Comparison of ENCODE assay signal across 3 cellular contexts in genomic region chr13:62210951-62211350, GRCh38.
TF ChIP-seq lines count a peak whose summit lies in the region.

No MANE protein-coding gene starts in this region.

TF ChIP-seq in HCT116, 20 proteins besides CTCF, POLR2A, EP300 and RAD21:
- TF ChIP-seq, protein P1, sequence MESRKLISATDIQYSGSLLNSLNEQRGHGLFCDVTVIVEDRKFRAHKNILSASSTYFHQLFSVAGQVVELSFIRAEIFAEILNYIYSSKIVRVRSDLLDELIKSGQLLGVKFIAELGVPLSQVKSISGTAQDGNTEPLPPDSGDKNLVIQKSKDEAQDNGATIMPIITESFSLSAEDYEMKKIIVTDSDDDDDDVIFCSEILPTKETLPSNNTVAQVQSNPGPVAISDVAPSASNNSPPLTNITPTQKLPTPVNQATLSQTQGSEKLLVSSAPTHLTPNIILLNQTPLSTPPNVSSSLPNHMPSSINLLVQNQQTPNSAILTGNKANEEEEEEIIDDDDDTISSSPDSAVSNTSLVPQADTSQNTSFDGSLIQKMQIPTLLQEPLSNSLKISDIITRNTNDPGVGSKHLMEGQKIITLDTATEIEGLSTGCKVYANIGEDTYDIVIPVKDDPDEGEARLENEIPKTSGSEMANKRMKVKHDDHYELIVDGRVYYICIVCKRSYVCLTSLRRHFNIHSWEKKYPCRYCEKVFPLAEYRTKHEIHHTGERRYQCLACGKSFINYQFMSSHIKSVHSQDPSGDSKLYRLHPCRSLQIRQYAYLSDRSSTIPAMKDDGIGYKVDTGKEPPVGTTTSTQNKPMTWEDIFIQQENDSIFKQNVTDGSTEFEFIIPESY (IDR thresholded peaks at IDR 0.05; ENCODE audit: extremely low read depth, insufficient replicate concordance, low read length) = no peak
- TF ChIP-seq CEBPB (IDR thresholded peaks at IDR 0.05; ENCODE audit: low read depth) (no peak), ATF3 (IDR thresholded peaks at IDR 0.05) (no peak)

TF ChIP-seq in SK-N-SH, 30 proteins besides CTCF, POLR2A, EP300 and RAD21:
- TF ChIP-seq TCF12 (IDR thresholded peaks at IDR 0.05) (no peak), CHD2 (IDR thresholded peaks at IDR 0.05; ENCODE audit: low read length, partially characterized antibody) (peak; percentile 35), JUND (IDR thresholded peaks at IDR 0.05) (no peak), GATA2 (CRISPR knock-in tag; IDR thresholded peaks at IDR 0.05) (peak; percentile 76), POLR2AphosphoS5 (IDR thresholded peaks at IDR 0.05; ENCODE audit: low read depth, low read length) (no peak), RXRA (IDR thresholded peaks at IDR 0.05; ENCODE audit: borderline replicate concordance, low read depth) (no peak), ELF1 (IDR thresholded peaks at IDR 0.05) (no peak), TAF1 (IDR thresholded peaks at IDR 0.05; ENCODE audit: borderline replicate concordance, low read depth, low read length) (no peak), NFIC (IDR thresholded peaks at IDR 0.05; ENCODE audit: borderline replicate concordance) (no peak), NRF1 (IDR thresholded peaks at IDR 0.05; ENCODE audit: low read depth, low read length) (no peak), GABPA (IDR thresholded peaks at IDR 0.05; ENCODE audit: low read depth) (no peak), YY1 (IDR thresholded peaks at IDR 0.05; ENCODE audit: low read depth) (no peak), RCOR1 (IDR thresholded peaks at IDR 0.05; ENCODE audit: low read length) (no peak), SMC3 (IDR thresholded peaks at IDR 0.05; ENCODE audit: low read depth, low read length) (no peak), SIN3A (IDR thresholded peaks at IDR 0.05; ENCODE audit: borderline replicate concordance, low read depth, low read length) (no peak)
- TF ChIP-seq, protein P2, sequence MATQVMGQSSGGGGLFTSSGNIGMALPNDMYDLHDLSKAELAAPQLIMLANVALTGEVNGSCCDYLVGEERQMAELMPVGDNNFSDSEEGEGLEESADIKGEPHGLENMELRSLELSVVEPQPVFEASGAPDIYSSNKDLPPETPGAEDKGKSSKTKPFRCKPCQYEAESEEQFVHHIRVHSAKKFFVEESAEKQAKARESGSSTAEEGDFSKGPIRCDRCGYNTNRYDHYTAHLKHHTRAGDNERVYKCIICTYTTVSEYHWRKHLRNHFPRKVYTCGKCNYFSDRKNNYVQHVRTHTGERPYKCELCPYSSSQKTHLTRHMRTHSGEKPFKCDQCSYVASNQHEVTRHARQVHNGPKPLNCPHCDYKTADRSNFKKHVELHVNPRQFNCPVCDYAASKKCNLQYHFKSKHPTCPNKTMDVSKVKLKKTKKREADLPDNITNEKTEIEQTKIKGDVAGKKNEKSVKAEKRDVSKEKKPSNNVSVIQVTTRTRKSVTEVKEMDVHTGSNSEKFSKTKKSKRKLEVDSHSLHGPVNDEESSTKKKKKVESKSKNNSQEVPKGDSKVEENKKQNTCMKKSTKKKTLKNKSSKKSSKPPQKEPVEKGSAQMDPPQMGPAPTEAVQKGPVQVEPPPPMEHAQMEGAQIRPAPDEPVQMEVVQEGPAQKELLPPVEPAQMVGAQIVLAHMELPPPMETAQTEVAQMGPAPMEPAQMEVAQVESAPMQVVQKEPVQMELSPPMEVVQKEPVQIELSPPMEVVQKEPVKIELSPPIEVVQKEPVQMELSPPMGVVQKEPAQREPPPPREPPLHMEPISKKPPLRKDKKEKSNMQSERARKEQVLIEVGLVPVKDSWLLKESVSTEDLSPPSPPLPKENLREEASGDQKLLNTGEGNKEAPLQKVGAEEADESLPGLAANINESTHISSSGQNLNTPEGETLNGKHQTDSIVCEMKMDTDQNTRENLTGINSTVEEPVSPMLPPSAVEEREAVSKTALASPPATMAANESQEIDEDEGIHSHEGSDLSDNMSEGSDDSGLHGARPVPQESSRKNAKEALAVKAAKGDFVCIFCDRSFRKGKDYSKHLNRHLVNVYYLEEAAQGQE (IDR thresholded peaks at IDR 0.05; ENCODE audit: low read depth, low read length) = no peak
- TF ChIP-seq, protein P3, sequence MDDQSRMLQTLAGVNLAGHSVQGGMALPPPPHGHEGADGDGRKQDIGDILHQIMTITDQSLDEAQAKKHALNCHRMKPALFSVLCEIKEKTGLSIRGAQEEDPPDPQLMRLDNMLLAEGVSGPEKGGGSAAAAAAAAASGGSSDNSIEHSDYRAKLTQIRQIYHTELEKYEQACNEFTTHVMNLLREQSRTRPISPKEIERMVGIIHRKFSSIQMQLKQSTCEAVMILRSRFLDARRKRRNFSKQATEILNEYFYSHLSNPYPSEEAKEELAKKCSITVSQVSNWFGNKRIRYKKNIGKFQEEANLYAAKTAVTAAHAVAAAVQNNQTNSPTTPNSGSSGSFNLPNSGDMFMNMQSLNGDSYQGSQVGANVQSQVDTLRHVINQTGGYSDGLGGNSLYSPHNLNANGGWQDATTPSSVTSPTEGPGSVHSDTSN (IDR thresholded peaks at IDR 0.05) = no peak
- TF ChIP-seq, protein P4, sequence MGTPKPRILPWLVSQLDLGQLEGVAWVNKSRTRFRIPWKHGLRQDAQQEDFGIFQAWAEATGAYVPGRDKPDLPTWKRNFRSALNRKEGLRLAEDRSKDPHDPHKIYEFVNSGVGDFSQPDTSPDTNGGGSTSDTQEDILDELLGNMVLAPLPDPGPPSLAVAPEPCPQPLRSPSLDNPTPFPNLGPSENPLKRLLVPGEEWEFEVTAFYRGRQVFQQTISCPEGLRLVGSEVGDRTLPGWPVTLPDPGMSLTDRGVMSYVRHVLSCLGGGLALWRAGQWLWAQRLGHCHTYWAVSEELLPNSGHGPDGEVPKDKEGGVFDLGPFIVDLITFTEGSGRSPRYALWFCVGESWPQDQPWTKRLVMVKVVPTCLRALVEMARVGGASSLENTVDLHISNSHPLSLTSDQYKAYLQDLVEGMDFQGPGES (IDR thresholded peaks at IDR 0.05; ENCODE audit: low read depth, low read length) = no peak

TF ChIP-seq in GM12878, 131 proteins besides CTCF, POLR2A, EP300 and RAD21:
- TF ChIP-seq STAT3 (IDR thresholded peaks at IDR 0.05; ENCODE audit: low read depth, low read length) = no peak
- no peak for TF ChIP-seq SMAD1 (IDR thresholded peaks at IDR 0.05; ENCODE audit: low read depth, partially characterized antibody)
- no peak for TF ChIP-seq ZBTB11 (CRISPR knock-in tag; IDR thresholded peaks at IDR 0.05)
- TF ChIP-seq RELB (IDR thresholded peaks at IDR 0.05; ENCODE audit: low read depth) = no peak
- TF ChIP-seq, protein P5, sequence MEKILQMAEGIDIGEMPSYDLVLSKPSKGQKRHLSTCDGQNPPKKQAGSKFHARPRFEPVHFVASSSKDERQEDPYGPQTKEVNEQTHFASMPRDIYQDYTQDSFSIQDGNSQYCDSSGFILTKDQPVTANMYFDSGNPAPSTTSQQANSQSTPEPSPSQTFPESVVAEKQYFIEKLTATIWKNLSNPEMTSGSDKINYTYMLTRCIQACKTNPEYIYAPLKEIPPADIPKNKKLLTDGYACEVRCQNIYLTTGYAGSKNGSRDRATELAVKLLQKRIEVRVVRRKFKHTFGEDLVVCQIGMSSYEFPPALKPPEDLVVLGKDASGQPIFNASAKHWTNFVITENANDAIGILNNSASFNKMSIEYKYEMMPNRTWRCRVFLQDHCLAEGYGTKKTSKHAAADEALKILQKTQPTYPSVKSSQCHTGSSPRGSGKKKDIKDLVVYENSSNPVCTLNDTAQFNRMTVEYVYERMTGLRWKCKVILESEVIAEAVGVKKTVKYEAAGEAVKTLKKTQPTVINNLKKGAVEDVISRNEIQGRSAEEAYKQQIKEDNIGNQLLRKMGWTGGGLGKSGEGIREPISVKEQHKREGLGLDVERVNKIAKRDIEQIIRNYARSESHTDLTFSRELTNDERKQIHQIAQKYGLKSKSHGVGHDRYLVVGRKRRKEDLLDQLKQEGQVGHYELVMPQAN (conservative IDR thresholded peaks at IDR 0.05) = no peak
- TF ChIP-seq KAT2A (conservative IDR thresholded peaks at IDR 0.05; ENCODE audit: control insufficient read depth, low read depth, low read length) = no peak
- no peak for TF ChIP-seq SUZ12 (IDR thresholded peaks at IDR 0.05; ENCODE audit: unreplicated experiment)
- no peak for TF ChIP-seq SIN3A (IDR thresholded peaks at IDR 0.05; ENCODE audit: low read depth, low read length)
- no peak for TF ChIP-seq RBBP5 (conservative IDR thresholded peaks at IDR 0.05)
- no peak for TF ChIP-seq ZNF207 (IDR thresholded peaks at IDR 0.05; ENCODE audit: borderline replicate concordance)
- TF ChIP-seq FOXM1 (IDR thresholded peaks at IDR 0.05; ENCODE audit: low read depth, low read length) = no peak
- TF ChIP-seq, protein P6, sequence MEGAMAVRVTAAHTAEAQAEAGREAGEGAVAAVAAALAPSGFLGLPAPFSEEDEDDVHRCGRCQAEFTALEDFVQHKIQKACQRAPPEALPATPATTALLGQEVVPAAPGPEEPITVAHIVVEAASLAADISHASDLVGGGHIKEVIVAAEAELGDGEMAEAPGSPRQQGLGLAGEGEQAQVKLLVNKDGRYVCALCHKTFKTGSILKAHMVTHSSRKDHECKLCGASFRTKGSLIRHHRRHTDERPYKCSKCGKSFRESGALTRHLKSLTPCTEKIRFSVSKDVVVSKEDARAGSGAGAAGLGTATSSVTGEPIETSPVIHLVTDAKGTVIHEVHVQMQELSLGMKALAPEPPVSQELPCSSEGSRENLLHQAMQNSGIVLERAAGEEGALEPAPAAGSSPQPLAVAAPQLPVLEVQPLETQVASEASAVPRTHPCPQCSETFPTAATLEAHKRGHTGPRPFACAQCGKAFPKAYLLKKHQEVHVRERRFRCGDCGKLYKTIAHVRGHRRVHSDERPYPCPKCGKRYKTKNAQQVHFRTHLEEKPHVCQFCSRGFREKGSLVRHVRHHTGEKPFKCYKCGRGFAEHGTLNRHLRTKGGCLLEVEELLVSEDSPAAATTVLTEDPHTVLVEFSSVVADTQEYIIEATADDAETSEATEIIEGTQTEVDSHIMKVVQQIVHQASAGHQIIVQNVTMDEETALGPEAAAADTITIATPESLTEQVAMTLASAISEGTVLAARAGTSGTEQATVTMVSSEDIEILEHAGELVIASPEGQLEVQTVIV (IDR thresholded peaks at IDR 0.05; ENCODE audit: borderline replicate concordance, partially characterized antibody) = no peak
